Comparison of ENCODE assay signal across 19 cellular contexts in genomic region chr19:30781519-30781918, GRCh38.
DNase-seq lines count a peak whose midpoint lies in the region; ATAC-seq and TF ChIP-seq lines count a peak whose summit lies in the region.
"Had no signal": no experiment of that assay in that cellular context is flagged by ENCODE, and none has a peak within 500 bp of the region (broad histone marks: within the 10 kb centered on the region; RNA-seq: fewer than 3 reads in every experiment).

No MANE protein-coding gene starts in this region.

- no peak for DNase-seq in Right ventricle myocardium inferior (ENCODE audit: missing footprints)
- DNase-seq in left cardiac atrium: no peak
- peak; percentile 14 for DNase-seq in endodermal cell
- DNase-seq in iPS-NIHi7 (ENCODE audit: extremely low spot score): peak; percentile 4
- peak; percentile 86 to 90 for DNase-seq in suprapubic skin (ENCODE audit: low spot score in 2 of 2)
- DNase-seq in NCI-H345 treated with DMSO at 0.1 percent for 48 hours (lab: John Stamatoyannopoulos, UW; ENCODE audit: unreplicated experiment): no peak
- DNase-seq in coronary artery (ENCODE audit: low spot score): no peak
- DNase-seq: C1 segment of cervical spinal cord; CD8-positive, alpha-beta memory T cell; DMS53; GOT3; NCI-H1092 treated with DMSO at 0.1 percent for 48 hours; NCI-H146; NCI-H2029 treated with DMSO at 0.1 percent for 48 hours; NCI-H2171 treated with DMSO at 0.1 percent for 48 hours; NCI-H446 treated with DMSO at 0.1 percent for 48 hours had no signal

- H3K27ac ChIP-seq in endodermal cell (ENCODE audit: low read depth, low read length): no peak overlapping the region
- H3K27ac ChIP-seq in suprapubic skin: no peak overlapping the region
- no peak overlapping the region for H3K27ac ChIP-seq in coronary artery

- H3K4me1 ChIP-seq in endodermal cell (ENCODE audit: control insufficient read depth, insufficient read depth, low read length) (no peaks in the 10 kb centered on the region), suprapubic skin (peaks cover 7% of the 10 kb centered on the region)

- no peaks in the 10 kb centered on the region for H3K9me3 Mint-ChIP-seq in endodermal cell
- H3K9me3 Mint-ChIP-seq: CD8-positive, alpha-beta memory T cell had no signal

- WGBS in endodermal cell (ENCODE audit: insufficient coverage in 1 of 2, insufficient read length in 1 of 2), 2 experiments: 94 to 95% methylated on average over 7 to 10 of the region's 10 CpGs
- 62% methylated on average over 8 of the region's 10 CpGs for WGBS in suprapubic skin

- H3K9ac ChIP-seq in endodermal cell (ENCODE audit: extremely low read depth, low read length, poor library complexity, severe bottlenecking): no peak overlapping the region

- H3K27me3 ChIP-seq in endodermal cell (ENCODE audit: control insufficient read depth, insufficient read depth, low read length, poor library complexity, severe bottlenecking): peaks cover 9% of the 10 kb centered on the region
- H3K27me3 ChIP-seq in suprapubic skin: peaks cover 5% of the 10 kb centered on the region

- no peak overlapping the region for H3K27ac Mint-ChIP-seq in endodermal cell
- H3K27ac Mint-ChIP-seq: CD8-positive, alpha-beta memory T cell had no signal

- H3K4me3 Mint-ChIP-seq in endodermal cell: no peak overlapping the region
- H3K4me3 Mint-ChIP-seq: CD8-positive, alpha-beta memory T cell had no signal

- H3K36me3 ChIP-seq in endodermal cell (ENCODE audit: control insufficient read depth, insufficient read depth, low read length) (no peaks in the 10 kb centered on the region), suprapubic skin (no peaks in the 10 kb centered on the region)

- H3K4me1 Mint-ChIP-seq in endodermal cell: no peaks in the 10 kb centered on the region
- H3K4me1 Mint-ChIP-seq: CD8-positive, alpha-beta memory T cell had no signal

- no peak for TF ChIP-seq POLR2A in suprapubic skin (IDR thresholded peaks at IDR 0.05)

- no peaks in the 10 kb centered on the region for H3K36me3 Mint-ChIP-seq in endodermal cell (ENCODE audit: low read depth)
- H3K36me3 Mint-ChIP-seq: CD8-positive, alpha-beta memory T cell had no signal

- peaks cover 2% of the 10 kb centered on the region for H3K27me3 Mint-ChIP-seq in endodermal cell (ENCODE audit: insufficient read depth)

- H3K9me3 ChIP-seq in endodermal cell (ENCODE audit: control insufficient read depth, low read length) (no peaks in the 10 kb centered on the region), suprapubic skin (no peaks in the 10 kb centered on the region)

- ATAC-seq in Right ventricle myocardium inferior (peak; percentile 58), left cardiac atrium (no peak), GM21723 (IDR thresholded peaks at IDR 0.05; ENCODE audit: unreplicated experiment) (no peak)
- ATAC-seq: K562, Panc1 had no signal

- TF ChIP-seq CTCF in endodermal cell (conservative IDR thresholded peaks at IDR 0.05): no peak
- no peak for TF ChIP-seq CTCF in suprapubic skin (IDR thresholded peaks at IDR 0.05)
- no peak for TF ChIP-seq CTCF in coronary artery (IDR thresholded peaks at IDR 0.05)

- intact Hi-C loops in Right ventricle myocardium inferior (cut with DNase I) (loop anchor here (10.0 kb wide), 1 partner anchor 573 kb away; no protein-coding TSS in a partner anchor), left cardiac atrium (cut with DNase I) (no loop called here)

- H3K4me3 ChIP-seq in endodermal cell (ENCODE audit: low read length): no peak overlapping the region
- no peak overlapping the region for H3K4me3 ChIP-seq in suprapubic skin
- H3K4me3 ChIP-seq in coronary artery: no peak overlapping the region
- H3K4me3 ChIP-seq: K562 had no signal

- TF ChIP-seq EP300 in suprapubic skin (IDR thresholded peaks at IDR 0.05): no peak

Comparison
In these comparisons a context has a peak if more than half of its experiments do, and no peak if none do; other contexts are left out.
1. DNase-seq: peak in endodermal cell (single experiment), iPS-NIHi7 (single experiment) and suprapubic skin (2 of 2); none in Right ventricle myocardium inferior (single experiment), left cardiac atrium (single experiment), NCI-H345 treated with DMSO at 0.1 percent for 48 hours (single experiment) and coronary artery (single experiment).